ENCODE assay signal across 1 cellular context in genomic region chr9:69672828-69673640, GRCh38.
TF ChIP-seq lines count a peak whose summit lies in the region.

No MANE protein-coding gene starts in this region.

TF ChIP-seq in HEK293, 187 proteins besides CTCF, POLR2A, EP300 and RAD21 (continued from another document):
- TF ChIP-seq ZBTB49 (tag by site-specific recombination; IDR thresholded peaks at IDR 0.05; ENCODE audit: low read depth) = no peak
- TF ChIP-seq ZNF211 (tag by site-specific recombination; IDR thresholded peaks at IDR 0.05; ENCODE audit: low read depth) = no peak
- 0 out of 2 replicates have a peak, but pooled peaks have one; percentile 12 for TF ChIP-seq ZNF76 (tag by site-specific recombination; IDR thresholded peaks at IDR 0.05; ENCODE audit: borderline replicate concordance, low read depth)
- no peak for TF ChIP-seq ZNF580 (tag by site-specific recombination; IDR thresholded peaks at IDR 0.05)
- no peak for TF ChIP-seq KLF17 (tag by site-specific recombination; IDR thresholded peaks at IDR 0.05)
- no peak for TF ChIP-seq ZNF311 (tag by site-specific recombination; IDR thresholded peaks at IDR 0.05; ENCODE audit: borderline replicate concordance)
- TF ChIP-seq ZFP41 (tag by site-specific recombination; IDR thresholded peaks at IDR 0.05; ENCODE audit: borderline replicate concordance) = no peak
- peak; percentile 25; the same call in 1 of the 2 replicates for TF ChIP-seq PATZ1 (tag by site-specific recombination; IDR thresholded peaks at IDR 0.05)
- TF ChIP-seq ZBTB20 (tag by site-specific recombination; IDR thresholded peaks at IDR 0.05) = peak; percentile 68
- no peak for TF ChIP-seq KLF7 (tag by site-specific recombination; IDR thresholded peaks at IDR 0.05; ENCODE audit: borderline replicate concordance)
- TF ChIP-seq ZNF518A (tag by site-specific recombination; conservative IDR thresholded peaks at IDR 0.05; ENCODE audit: low read depth) = no peak
- no peak for TF ChIP-seq RBAK (tag by site-specific recombination; IDR thresholded peaks at IDR 0.05)
- peak; percentile 15; the same call in 1 of the 2 replicates for TF ChIP-seq ZNF398 (tag by site-specific recombination; IDR thresholded peaks at IDR 0.05)
- TF ChIP-seq TSHZ1 (tag by site-specific recombination; IDR thresholded peaks at IDR 0.05; ENCODE audit: borderline replicate concordance) = no peak
- no peak for TF ChIP-seq REPIN1 (tag by site-specific recombination; IDR thresholded peaks at IDR 0.05; ENCODE audit: low read depth)
- TF ChIP-seq ZBTB7A (tag by site-specific recombination; IDR thresholded peaks at IDR 0.05; ENCODE audit: low read depth) = no peak
- TF ChIP-seq ZNF148 (tag by site-specific recombination; IDR thresholded peaks at IDR 0.05; ENCODE audit: borderline replicate concordance) = no peak
- no peak for TF ChIP-seq INSM2 (tag by site-specific recombination; IDR thresholded peaks at IDR 0.05)
- TF ChIP-seq GLIS1 (tag by site-specific recombination; IDR thresholded peaks at IDR 0.05) = peak; percentile 64
- TF ChIP-seq WT1 (tag by site-specific recombination; IDR thresholded peaks at IDR 0.05) = no peak
TF ChIP-seq in HEK293: peak in this region for 32.
